In the genomic region with DNA sequence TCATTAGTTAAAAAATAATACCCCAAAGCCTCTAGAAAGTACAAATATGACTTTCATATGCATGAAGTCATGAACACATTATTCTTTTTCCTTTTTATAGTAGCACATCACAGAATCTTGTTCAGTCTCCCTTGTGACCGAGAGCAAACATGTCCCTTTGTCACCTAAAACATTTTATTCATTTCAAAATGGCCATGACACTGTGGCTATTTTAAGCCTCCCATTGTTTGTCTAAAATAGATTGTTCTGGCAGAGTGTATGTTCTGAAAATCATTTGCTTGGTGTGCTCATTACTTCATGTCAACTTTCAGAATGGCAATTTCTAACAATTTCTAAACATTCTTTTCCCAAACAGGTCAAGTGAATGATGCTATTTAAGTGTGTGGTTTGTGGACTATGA, we compare ENCODE assay signal across 22 cellular contexts.
"Had no signal": no experiment of that assay in that cellular context is flagged by ENCODE, and none has a peak within 500 bp of the region (broad histone marks: within the 10 kb centered on the region; RNA-seq: fewer than 3 reads in every experiment).

No MANE protein-coding gene starts in this region.

- DNase-seq: hypothalamus; immature natural killer cell; kidney; lower lobe of right lung; mammary epithelial cell; mesenchymal stem cell; naive thymus-derived CD8-positive, alpha-beta T cell; nucleus accumbens; pancreas; posterior cingulate gyrus; small intestine; spleen; stimulated activated CD4-positive, alpha-beta T cell treated with anti-CD3 and anti-CD28 coated beads, Interleukin-4, amount 100 ng/mL, for 24 hours; stimulated activated naive CD4-positive, alpha-beta T cell; tibial artery; trophoblast cell; upper lobe of right lung had no signal

- H3K27me3 ChIP-seq: pancreas, spleen, suprapubic skin, tibial artery, upper lobe of right lung had no signal

- H3K36me3 ChIP-seq: lower lobe of right lung, pancreas, prostate gland, spleen, suprapubic skin, thoracic aorta, tibial artery, upper lobe of right lung had no signal

- ATAC-seq: lower lobe of right lung; naive thymus-derived CD8-positive, alpha-beta T cell; sciatic nerve; stimulated activated effector memory CD8-positive, alpha-beta T cell treated with anti-CD3 and anti-CD28 coated beads, Interleukin-12 subunit alpha, Interleukin-12 subunit beta, amount 100 ng/mL, for 72 hours; upper lobe of right lung had no signal

- H3K27ac ChIP-seq: lower lobe of right lung, pancreas, prostate gland, spleen, suprapubic skin, thoracic aorta, tibial artery, upper lobe of right lung had no signal

- H3K4me1 ChIP-seq: lower lobe of right lung, pancreas, prostate gland, spleen, suprapubic skin, tibial artery, upper lobe of right lung had no signal

- H3K9me3 ChIP-seq: lower lobe of right lung, pancreas, prostate gland, suprapubic skin, thoracic aorta, tibial artery, upper lobe of right lung had no signal

- H3K4me3 ChIP-seq: lower lobe of right lung, pancreas, prostate gland, spleen, suprapubic skin, thoracic aorta, tibial artery, upper lobe of right lung had no signal
